Comparison of ENCODE assay signal across 28 cellular contexts in genomic region chr3:180135101-180135500, GRCh38.
"Had no signal": no experiment of that assay in that cellular context is flagged by ENCODE, and none has a peak within 500 bp of the region (broad histone marks: within the 10 kb centered on the region; RNA-seq: fewer than 3 reads in every experiment).

No MANE protein-coding gene starts in this region.

- H3K27me3 Mint-ChIP-seq: naive B cell; stimulated activated naive CD8-positive, alpha-beta T cell treated with anti-CD3 and anti-CD28 coated beads, Interleukin-15, amount 100 ng/mL, for 72 hours; type B pancreatic cell had no signal

- H3K36me3 ChIP-seq: left lung, lower lobe of right lung, pancreas, prostate gland, tibial nerve, uterus had no signal

- DNase-seq: hippocampal formation; kidney glomerular epithelial cell; left cardiac atrium; left lung; lower lobe of right lung; mammary epithelial cell; mesenchymal stem cell; naive B cell; natural killer cell; nucleus accumbens; pancreas; posterior cingulate gyrus; retina; right cardiac atrium; stimulated activated CD4-positive, alpha-beta T cell treated with anti-CD3 and anti-CD28 coated beads, Interleukin-12 subunit alpha, Interleukin-12 subunit beta, amount 100 ng/mL, for 4 hours; stimulated activated CD4-positive, alpha-beta T cell treated with anti-CD3 and anti-CD28 coated beads, Interleukin-15, amount 100 ng/mL, for 24 hours; stimulated activated CD4-positive, alpha-beta T cell treated with anti-CD3 and anti-CD28 coated beads, Interleukin-2, amount 100 ng/mL, for 24 hours; stimulated activated CD4-positive, alpha-beta T cell treated with anti-CD3 and anti-CD28 coated beads, Interleukin-4, amount 100 ng/mL, for 1 hour; stimulated activated naive CD4-positive, alpha-beta T cell treated with Interleukin-2 at 50 U/mL for 16 hours; stimulated activated naive CD8-positive, alpha-beta T cell treated with anti-CD3 and anti-CD28 coated beads, Interleukin-15, amount 100 ng/mL, for 72 hours; substantia nigra; uterus had no signal

- H3K9me3 ChIP-seq: left lung, lower lobe of right lung, pancreas, prostate gland, tibial nerve, uterus had no signal

- H3K4me1 Mint-ChIP-seq: mesothelial cell of epicardium; naive B cell; natural killer cell; stimulated activated naive CD8-positive, alpha-beta T cell treated with anti-CD3 and anti-CD28 coated beads, Interleukin-15, amount 100 ng/mL, for 72 hours had no signal

- ATAC-seq: left cardiac atrium; left lung; lower lobe of right lung; natural killer cell; right cardiac atrium; sciatic nerve; stimulated activated naive CD8-positive, alpha-beta T cell treated with anti-CD3 and anti-CD28 coated beads, Interleukin-15, amount 100 ng/mL, for 72 hours had no signal

- H3K4me1 ChIP-seq: left lung, lower lobe of right lung, pancreas, prostate gland, tibial nerve, uterus had no signal

- H3K4me3 ChIP-seq: left lung, lower lobe of right lung, pancreas, prostate gland, skin epidermis, tibial nerve, uterus had no signal

- H3K27ac ChIP-seq: left lung, lower lobe of right lung, pancreas, prostate gland, skin epidermis, tibial nerve, uterus had no signal

- H3K36me3 Mint-ChIP-seq: mesothelial cell of epicardium, naive B cell, natural killer cell, type B pancreatic cell had no signal

- H3K27me3 ChIP-seq: left lung, pancreas, tibial nerve, uterus had no signal

- H3K4me3 Mint-ChIP-seq: mesothelial cell of epicardium; naive B cell; natural killer cell; stimulated activated naive CD8-positive, alpha-beta T cell treated with anti-CD3 and anti-CD28 coated beads, Interleukin-15, amount 100 ng/mL, for 72 hours; type B pancreatic cell had no signal

- H3K27ac Mint-ChIP-seq: mesothelial cell of epicardium; naive B cell; natural killer cell; stimulated activated naive CD8-positive, alpha-beta T cell treated with anti-CD3 and anti-CD28 coated beads, Interleukin-15, amount 100 ng/mL, for 72 hours; type B pancreatic cell had no signal

- H3K9me3 Mint-ChIP-seq: mesothelial cell of epicardium, type B pancreatic cell had no signal
